ENCODE assay signal across 19 cellular contexts in genomic region chr17:76089680-76090516, GRCh38. TPM values are rescaled to one million over a fixed set of nuclear protein-coding genes. Genes with fewer than 3 reads are reported as not detected.
"Had no signal": no experiment of that assay in that cellular context is flagged by ENCODE, and none has a peak within 500 bp of the region (broad histone marks: within the 10 kb centered on the region; RNA-seq: fewer than 3 reads in every experiment).

No MANE protein-coding gene starts in this region.

- H3K27ac ChIP-seq: esophagus squamous epithelium, thoracic aorta had no signal

- H3K27me3 ChIP-seq: esophagus squamous epithelium had no signal

- DNase-seq: activated CD4-positive, alpha-beta T cell treated with anti-CD3 and anti-CD28 coated beads, Interleukin-2, amount 50 U/mL, for 1 hour; activated CD4-positive, CD25-positive, alpha-beta regulatory T cell; activated effector memory CD4-positive, alpha-beta T cell treated with Interleukin-2 at 50 U/mL for 16 hours; anterior cingulate cortex; esophagus squamous epithelium; foreskin fibroblast; natural killer cell; nucleus accumbens; stimulated activated CD4-positive, alpha-beta T cell treated with anti-CD3 and anti-CD28 coated beads, Interleukin-4, amount 100 ng/mL, for 1 hour; stimulated activated CD8-positive, alpha-beta memory T cell treated with anti-CD3 and anti-CD28 coated beads, Interleukin-4, amount 100 ng/mL, for 48 hours; stimulated activated naive CD8-positive, alpha-beta T cell treated with anti-CD3 and anti-CD28 coated beads, Interleukin-15, amount 100 ng/mL, for 72 hours; T-helper 2 cell had no signal

- H3K27me3 Mint-ChIP-seq: activated naive CD8-positive, alpha-beta T cell; memory B cell; stimulated activated naive CD8-positive, alpha-beta T cell treated with anti-CD3 and anti-CD28 coated beads, Interleukin-15, amount 100 ng/mL, for 72 hours had no signal

- ATAC-seq: natural killer cell; stimulated activated naive CD8-positive, alpha-beta T cell treated with anti-CD3 and anti-CD28 coated beads, Interleukin-15, amount 100 ng/mL, for 72 hours had no signal

- H3K4me3 Mint-ChIP-seq: activated naive CD8-positive, alpha-beta T cell; memory B cell; natural killer cell; stimulated activated naive CD8-positive, alpha-beta T cell treated with anti-CD3 and anti-CD28 coated beads, Interleukin-15, amount 100 ng/mL, for 72 hours had no signal

- H3K27ac Mint-ChIP-seq: activated naive CD8-positive, alpha-beta T cell; memory B cell; natural killer cell had no signal

- H3K9me3 ChIP-seq: esophagus squamous epithelium, thoracic aorta had no signal

- H3K9me3 Mint-ChIP-seq: memory B cell; natural killer cell; stimulated activated naive CD8-positive, alpha-beta T cell treated with anti-CD3 and anti-CD28 coated beads, Interleukin-15, amount 100 ng/mL, for 72 hours had no signal

- H3K36me3 Mint-ChIP-seq: activated naive CD8-positive, alpha-beta T cell; natural killer cell had no signal

- H3K4me3 ChIP-seq: esophagus squamous epithelium, thoracic aorta had no signal

- H3K4me1 Mint-ChIP-seq: natural killer cell; stimulated activated naive CD8-positive, alpha-beta T cell treated with anti-CD3 and anti-CD28 coated beads, Interleukin-15, amount 100 ng/mL, for 72 hours had no signal

RNA-seq across cellular contexts. Expression of gene ZACN, which starts 10.9 kb away (rescaled TPM):
- total RNA-seq: bronchial epithelial cell, esophagus squamous epithelium, mucosa of gallbladder, pulmonary artery endothelial cell, thoracic aorta, urinary bladder had no signal

RNA-seq across cellular contexts. Expression of gene GALR2, which starts 15.3 kb away (rescaled TPM):
- total RNA-seq: bronchial epithelial cell, pulmonary artery endothelial cell, urinary bladder had no signal

RNA-seq across cellular contexts. Expression of gene FOXJ1, which starts 51.1 kb away (rescaled TPM):
- total RNA-seq: bronchial epithelial cell, mucosa of gallbladder, pulmonary artery endothelial cell, thoracic aorta had no signal
